In genomic region chr12:88579941-88580871, GRCh38 we compare ENCODE assay signal across 8 cellular contexts. TPM values are rescaled to one million over a fixed set of nuclear protein-coding genes. Genes with fewer than 3 reads are reported as not detected.
DNase-seq lines count a peak whose midpoint lies in the region; ATAC-seq, FAIRE-seq and TF ChIP-seq lines count a peak whose summit lies in the region.

Gene KITLG (minus strand): TSS chr12:88580471. CDS start chr12:88580278, 193 bp downstream.

- H3K27ac ChIP-seq in coronary artery (peak within 1 kb of the TSS; percentile 44 to 84), kidney (ENCODE audit: low read depth in 2 of 2, low read length in 2 of 2) (peak within 1 kb of the TSS; percentile 72 to 76), smooth muscle cell (ENCODE audit: low read depth) (no peak within 1 kb of the TSS)

- no peaks in the 10 kb centered on the region for H4K20me1 ChIP-seq in smooth muscle cell (ENCODE audit: low read depth)

- no peak for FAIRE-seq in kidney (lab: Jason Lieb, UNC)

- DNase-seq in GDM1 (lab: John Stamatoyannopoulos, UW) (peak; percentile 75), HAP-1 (ENCODE audit: low spot score in 2 of 2) (peak; percentile 83 to 90), NCI-H1048 (lab: John Stamatoyannopoulos, UW) (peak; percentile 57), SK-N-DZ (ENCODE audit: low spot score) (peak; percentile 88), coronary artery (ENCODE audit: low spot score) (peak; percentile 84), kidney (peak; percentile 95), smooth muscle cell (lab: John Stamatoyannopoulos, UW; ENCODE audit: unreplicated experiment) (peak; percentile 41)

- intact Hi-C loops in kidney (cut with DNase I) = no loop called here

- no peak for ATAC-seq in HG02840 (IDR thresholded peaks at IDR 0.05; ENCODE audit: low FRiP score, unreplicated experiment)

- no peak for TF ChIP-seq CTCF in coronary artery (IDR thresholded peaks at IDR 0.05)
- TF ChIP-seq CTCF in kidney (IDR thresholded peaks at IDR 0.05; ENCODE audit: borderline replicate concordance, extremely low read depth, insufficient read depth) = no peak
- TF ChIP-seq CTCF in smooth muscle cell (IDR thresholded peaks at IDR 0.05; ENCODE audit: borderline replicate concordance, insufficient read depth, poor library complexity, severe bottlenecking) = no peak

- peak within 1 kb of the TSS; percentile 98 for H3K4me2 ChIP-seq in smooth muscle cell

- H2AFZ ChIP-seq in smooth muscle cell (ENCODE audit: low read depth) = peak within 1 kb of the TSS; percentile 93

- H3K79me2 ChIP-seq in smooth muscle cell (ENCODE audit: low read depth) = no peaks in the 10 kb centered on the region

- no peaks in the 10 kb centered on the region for H3K27me3 ChIP-seq in HAP-1 (ENCODE audit: low read depth)
- peaks cover 36% of the 10 kb centered on the region for H3K27me3 ChIP-seq in smooth muscle cell (ENCODE audit: low read depth)

- H3K9me3 ChIP-seq in HAP-1 = no peaks in the 10 kb centered on the region
- H3K9me3 ChIP-seq in kidney (ENCODE audit: control insufficient read depth in 1 of 2, low read length in 2 of 2) = no peaks in the 10 kb centered on the region
- no peaks in the 10 kb centered on the region for H3K9me3 ChIP-seq in smooth muscle cell (replicated peaks; ENCODE audit: low read depth)

- in situ Hi-C loops in HAP-1 (cut with MboI; ENCODE audit: low sequenced_read_pairs) = loop anchor here (25.0 kb wide), 1 partner anchor 407 kb away; no protein-coding TSS in a partner anchor

- H3F3A ChIP-seq in smooth muscle cell (ENCODE audit: low read depth) = no peaks in the 10 kb centered on the region

- H3K36me3 ChIP-seq in HAP-1 (replicated peaks) = no peaks in the 10 kb centered on the region
- no peaks in the 10 kb centered on the region for H3K36me3 ChIP-seq in kidney (ENCODE audit: control insufficient read depth in 1 of 2, insufficient read depth in 2 of 2, low read length in 2 of 2)
- no peaks in the 10 kb centered on the region for H3K36me3 ChIP-seq in smooth muscle cell (ENCODE audit: low read depth)

- peak within 1 kb of the TSS; percentile 15 to 78 for H3K9ac ChIP-seq in kidney (ENCODE audit: low read length in 2 of 2)
- peak within 1 kb of the TSS; percentile 13 for H3K9ac ChIP-seq in smooth muscle cell (ENCODE audit: low read depth)

- H3K4me3 ChIP-seq in HAP-1 (peak within 1 kb of the TSS; percentile 63), coronary artery (peak within 1 kb of the TSS; percentile 82), kidney (ENCODE audit: low read length in 2 of 2) (peak within 1 kb of the TSS; percentile 88 to 94), smooth muscle cell (peak within 1 kb of the TSS; percentile 89)

- H3K4me1 ChIP-seq in HAP-1 (peaks cover 37% of the 10 kb centered on the region), kidney (ENCODE audit: control insufficient read depth in 1 of 2, insufficient read depth in 1 of 2, low read depth in 1 of 2, low read length in 2 of 2) (no peaks in the 10 kb centered on the region), smooth muscle cell (ENCODE audit: low read depth) (peaks cover 14% of the 10 kb centered on the region)

- under 1% methylated on average over 75 of the region's 76 CpGs for WGBS in smooth muscle cell (ENCODE audit: low lambda C conversion rate)

RNA-seq across cellular contexts. Expression of gene KITLG, which starts in this region (rescaled TPM):
- polyA plus RNA-seq in SK-N-DZ (2014; cell fraction: cytosol; rRNA removed) = 6.9 and 7.6 TPM in 2 replicates
- polyA plus RNA-seq in SK-N-DZ (2014; cell fraction: nucleus; rRNA removed) = 3.6 and 4.0 TPM in 2 replicates
- total RNA-seq in kidney (125 TPM), smooth muscle cell (4.0 and 8.0 TPM in 2 replicates)
- polyA plus RNA-seq in kidney (ENCODE audit: insufficient read depth, low read depth, low replicate concordance) (17.6 TPM), smooth muscle cell (0.64 and 2.1 TPM in 2 replicates)

Comparison
In these comparisons a context has a peak if more than half of its experiments do, and no peak if none do; other contexts are left out.
1. RNA of gene KITLG (total RNA-seq): 125 TPM in kidney (single experiment); 4.0 to 8.0 TPM in smooth muscle cell; every median in the first group is over 10 times any median in the second.
2. DNase-seq: peak in every context shown above with its lines; median percentile 95 in kidney; 88 in SK-N-DZ; 86 in HAP-1; 84 in coronary artery; 75 in GDM1; 57 in NCI-H1048; 41 in smooth muscle cell.
3. Peak in every context shown above with its lines, with median percentiles within 50 percentile points of each other: H3K4me3 ChIP-seq.